Comparison of ENCODE assay signal across 9 cellular contexts in the genomic region with DNA sequence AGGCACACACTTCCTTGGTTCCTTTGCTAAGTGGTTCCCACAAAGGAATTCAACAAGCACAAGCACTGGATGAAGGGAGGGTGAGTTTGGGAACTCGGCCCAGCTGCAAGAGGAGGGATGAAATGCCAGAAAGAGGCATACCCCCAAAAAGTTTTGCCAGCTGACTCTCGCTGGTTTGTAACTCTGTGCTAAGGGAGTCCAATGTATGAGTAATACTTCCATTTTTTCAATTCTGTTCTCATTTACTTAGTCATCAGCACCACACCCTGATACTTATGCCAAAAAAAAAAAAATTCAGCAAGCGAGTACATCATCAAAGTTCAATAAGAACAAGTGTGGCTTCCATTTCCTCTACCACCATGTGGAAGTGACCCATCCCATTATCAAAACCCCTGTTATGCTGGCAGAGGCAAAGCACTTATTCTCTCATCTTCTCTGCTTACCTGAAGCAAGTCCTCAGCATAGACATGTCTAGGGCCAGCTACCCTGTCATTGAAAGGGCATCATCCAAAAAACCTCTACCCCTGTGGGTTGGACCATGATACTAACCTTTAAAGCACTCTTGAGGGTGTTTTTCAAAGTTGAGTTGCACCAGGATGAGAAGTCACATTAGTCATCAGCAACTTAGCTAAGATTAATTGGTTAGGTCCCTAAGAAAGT. TPM values are rescaled to one million over a fixed set of nuclear protein-coding genes. Genes with fewer than 3 reads are reported as not detected.
A peak's percentile ranks its signal among the peaks of the same experiment; 100 is the strongest.
DNase-seq lines count a peak whose midpoint lies in the region; ATAC-seq and TF ChIP-seq lines count a peak whose summit lies in the region.
"Had no signal": no experiment of that assay in that cellular context is flagged by ENCODE, and none has a peak within 500 bp of the region (broad histone marks: within the 10 kb centered on the region; RNA-seq: fewer than 3 reads in every experiment).

No MANE protein-coding gene starts in this region.

- peak; percentile 91 for DNase-seq in EL
- DNase-seq in RKO (ENCODE audit: low spot score), result peak; percentile 69
- peak; percentile 79 for DNase-seq in coronary artery (ENCODE audit: low spot score)
- DNase-seq in psoas muscle, result peak; percentile 55 to 64
- DNase-seq in NCI-H1417 (lab: John Stamatoyannopoulos, UW), result no peak
- DNase-seq: NCI-H2081 had no signal

- H3K27ac ChIP-seq in coronary artery, result peak overlapping the region; percentile 50 to 59
- peak overlapping the region; percentile 48 for H3K27ac ChIP-seq in psoas muscle

- ATAC-seq in psoas muscle (peak; percentile 61 to 80 (median 75)), HG03521 (IDR thresholded peaks at IDR 0.05; ENCODE audit: unreplicated experiment) (no peak), GM19463 (IDR thresholded peaks at IDR 0.05; ENCODE audit: unreplicated experiment) (no peak), HG02588 (IDR thresholded peaks at IDR 0.05; ENCODE audit: unreplicated experiment) (no peak)

- no peaks in the 10 kb centered on the region for H3K9me3 ChIP-seq in psoas muscle

- H3K4me1 ChIP-seq in psoas muscle, result peaks cover 6% of the 10 kb centered on the region

- no peaks in the 10 kb centered on the region for H3K27me3 ChIP-seq in psoas muscle (ENCODE audit: insufficient read depth in 3 of 3, low read length in 2 of 3)

- H3K4me3 ChIP-seq in coronary artery, result no peak overlapping the region
- H3K4me3 ChIP-seq in psoas muscle, result no peak overlapping the region

- intact Hi-C loops in psoas muscle (cut with DNase I), result no loop called here

- 28 to 38% (median 33%) methylated on average over 3 of the region's 3 CpGs for WGBS in psoas muscle, 3 donors

- TF ChIP-seq CTCF in coronary artery (IDR thresholded peaks at IDR 0.05) (no peak), psoas muscle (IDR thresholded peaks at IDR 0.05) (no peak)

- peaks cover 0 to 2% of the 10 kb centered on the region in 2 donors for H3K36me3 ChIP-seq in psoas muscle (ENCODE audit: insufficient read depth in 1 of 2, low read depth in 1 of 2)

RNA-seq across cellular contexts. Expression of a gene that starts 6.9 kb away (rescaled TPM):
- 10 to 100 TPM; 24.0 to 63.9 (median 50.5) TPM for total RNA-seq in psoas muscle
- 10 to 100 TPM; 14.6 to 30.1 (median 15.6) TPM for polyA plus RNA-seq in psoas muscle

Comparison
In these comparisons a context has a peak if more than half of its experiments do, and no peak if none do; other contexts are left out.
1. DNase-seq: peak in EL (single experiment), RKO (single experiment), coronary artery (single experiment) and psoas muscle (2 of 2); none in NCI-H1417 (0 of 3).
2. ATAC-seq: peak in psoas muscle (4 of 4); none in HG03521 (single experiment), GM19463 (single experiment) and HG02588 (single experiment).